In the genomic region with DNA sequence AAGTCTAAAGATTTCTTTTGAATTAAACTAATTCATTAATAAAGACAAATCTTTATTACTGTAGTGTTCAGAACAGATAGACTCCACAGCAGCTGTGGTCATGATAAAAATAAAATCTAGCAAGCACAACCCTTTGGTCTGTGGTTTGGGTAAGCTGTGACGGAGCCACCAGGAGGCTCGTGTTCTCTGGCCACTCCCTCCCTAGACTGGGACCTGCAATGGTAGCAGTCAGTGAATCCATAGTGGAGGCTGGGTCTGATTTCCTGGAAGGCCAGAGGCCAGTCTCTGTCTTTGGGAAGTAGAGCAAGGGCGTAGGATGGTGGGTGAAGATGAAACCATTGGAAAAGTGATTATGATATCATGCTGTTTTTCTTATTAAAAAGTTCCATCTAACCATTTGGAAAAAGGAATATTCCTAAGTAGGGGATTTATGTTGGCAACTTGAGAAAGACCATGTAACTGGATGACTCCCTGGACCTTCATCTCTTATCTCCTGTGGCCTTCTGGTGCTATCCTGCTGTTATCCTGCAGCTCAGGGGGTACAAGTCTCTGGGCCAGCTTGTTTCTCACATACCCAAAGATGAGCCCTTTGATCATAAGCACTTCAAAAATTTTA, we compare ENCODE assay signal across 1 cellular context.
TF ChIP-seq lines count a peak whose summit lies in the region.

No MANE protein-coding gene starts in this region.

TF ChIP-seq in K562, 482 proteins besides CTCF, POLR2A, EP300 and RAD21 (continued from another document and continues in another):
- TF ChIP-seq ZNF592 (IDR thresholded peaks at IDR 0.05) (no peak), NUFIP1 (IDR thresholded peaks at IDR 0.05; ENCODE audit: partially characterized antibody) (no peak), SMARCE1 (IDR thresholded peaks at IDR 0.05) (peak; percentile 89), BCL6 (CRISPR knock-in tag; IDR thresholded peaks at IDR 0.05) (no peak), ZNF589 (CRISPR knock-in tag; IDR thresholded peaks at IDR 0.05; ENCODE audit: low read depth) (no peak), DNMT1 (IDR thresholded peaks at IDR 0.05) (no peak), ZNF232 (CRISPR knock-in tag; IDR thresholded peaks at IDR 0.05) (no peak), ZBED1 (IDR thresholded peaks at IDR 0.05) (no peak), CEBPB (tag; IDR thresholded peaks at IDR 0.05) (0 out of 2 replicates have a peak, but pooled peaks have one; percentile 31)
- TF ChIP-seq, protein P1, sequence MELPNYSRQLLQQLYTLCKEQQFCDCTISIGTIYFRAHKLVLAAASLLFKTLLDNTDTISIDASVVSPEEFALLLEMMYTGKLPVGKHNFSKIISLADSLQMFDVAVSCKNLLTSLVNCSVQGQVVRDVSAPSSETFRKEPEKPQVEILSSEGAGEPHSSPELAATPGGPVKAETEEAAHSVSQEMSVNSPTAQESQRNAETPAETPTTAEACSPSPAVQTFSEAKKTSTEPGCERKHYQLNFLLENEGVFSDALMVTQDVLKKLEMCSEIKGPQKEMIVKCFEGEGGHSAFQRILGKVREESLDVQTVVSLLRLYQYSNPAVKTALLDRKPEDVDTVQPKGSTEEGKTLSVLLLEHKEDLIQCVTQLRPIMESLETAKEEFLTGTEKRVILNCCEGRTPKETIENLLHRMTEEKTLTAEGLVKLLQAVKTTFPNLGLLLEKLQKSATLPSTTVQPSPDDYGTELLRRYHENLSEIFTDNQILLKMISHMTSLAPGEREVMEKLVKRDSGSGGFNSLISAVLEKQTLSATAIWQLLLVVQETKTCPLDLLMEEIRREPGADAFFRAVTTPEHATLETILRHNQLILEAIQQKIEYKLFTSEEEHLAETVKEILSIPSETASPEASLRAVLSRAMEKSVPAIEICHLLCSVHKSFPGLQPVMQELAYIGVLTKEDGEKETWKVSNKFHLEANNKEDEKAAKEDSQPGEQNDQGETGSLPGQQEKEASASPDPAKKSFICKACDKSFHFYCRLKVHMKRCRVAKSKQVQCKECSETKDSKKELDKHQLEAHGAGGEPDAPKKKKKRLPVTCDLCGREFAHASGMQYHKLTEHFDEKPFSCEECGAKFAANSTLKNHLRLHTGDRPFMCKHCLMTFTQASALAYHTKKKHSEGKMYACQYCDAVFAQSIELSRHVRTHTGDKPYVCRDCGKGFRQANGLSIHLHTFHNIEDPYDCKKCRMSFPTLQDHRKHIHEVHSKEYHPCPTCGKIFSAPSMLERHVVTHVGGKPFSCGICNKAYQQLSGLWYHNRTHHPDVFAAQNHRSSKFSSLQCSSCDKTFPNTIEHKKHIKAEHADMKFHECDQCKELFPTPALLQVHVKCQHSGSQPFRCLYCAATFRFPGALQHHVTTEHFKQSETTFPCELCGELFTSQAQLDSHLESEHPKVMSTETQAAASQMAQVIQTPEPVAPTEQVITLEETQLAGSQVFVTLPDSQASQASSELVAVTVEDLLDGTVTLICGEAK (IDR thresholded peaks at IDR 0.05): no peak; the same call in 1 of the 2 replicates
- TF ChIP-seq, protein P1 (CRISPR knock-in tag; IDR thresholded peaks at IDR 0.05): no peak
- TF ChIP-seq, protein P2, sequence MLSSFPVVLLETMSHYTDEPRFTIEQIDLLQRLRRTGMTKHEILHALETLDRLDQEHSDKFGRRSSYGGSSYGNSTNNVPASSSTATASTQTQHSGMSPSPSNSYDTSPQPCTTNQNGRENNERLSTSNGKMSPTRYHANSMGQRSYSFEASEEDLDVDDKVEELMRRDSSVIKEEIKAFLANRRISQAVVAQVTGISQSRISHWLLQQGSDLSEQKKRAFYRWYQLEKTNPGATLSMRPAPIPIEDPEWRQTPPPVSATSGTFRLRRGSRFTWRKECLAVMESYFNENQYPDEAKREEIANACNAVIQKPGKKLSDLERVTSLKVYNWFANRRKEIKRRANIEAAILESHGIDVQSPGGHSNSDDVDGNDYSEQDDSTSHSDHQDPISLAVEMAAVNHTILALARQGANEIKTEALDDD (IDR thresholded peaks at IDR 0.05): peak; percentile 64
- TF ChIP-seq, protein P3, sequence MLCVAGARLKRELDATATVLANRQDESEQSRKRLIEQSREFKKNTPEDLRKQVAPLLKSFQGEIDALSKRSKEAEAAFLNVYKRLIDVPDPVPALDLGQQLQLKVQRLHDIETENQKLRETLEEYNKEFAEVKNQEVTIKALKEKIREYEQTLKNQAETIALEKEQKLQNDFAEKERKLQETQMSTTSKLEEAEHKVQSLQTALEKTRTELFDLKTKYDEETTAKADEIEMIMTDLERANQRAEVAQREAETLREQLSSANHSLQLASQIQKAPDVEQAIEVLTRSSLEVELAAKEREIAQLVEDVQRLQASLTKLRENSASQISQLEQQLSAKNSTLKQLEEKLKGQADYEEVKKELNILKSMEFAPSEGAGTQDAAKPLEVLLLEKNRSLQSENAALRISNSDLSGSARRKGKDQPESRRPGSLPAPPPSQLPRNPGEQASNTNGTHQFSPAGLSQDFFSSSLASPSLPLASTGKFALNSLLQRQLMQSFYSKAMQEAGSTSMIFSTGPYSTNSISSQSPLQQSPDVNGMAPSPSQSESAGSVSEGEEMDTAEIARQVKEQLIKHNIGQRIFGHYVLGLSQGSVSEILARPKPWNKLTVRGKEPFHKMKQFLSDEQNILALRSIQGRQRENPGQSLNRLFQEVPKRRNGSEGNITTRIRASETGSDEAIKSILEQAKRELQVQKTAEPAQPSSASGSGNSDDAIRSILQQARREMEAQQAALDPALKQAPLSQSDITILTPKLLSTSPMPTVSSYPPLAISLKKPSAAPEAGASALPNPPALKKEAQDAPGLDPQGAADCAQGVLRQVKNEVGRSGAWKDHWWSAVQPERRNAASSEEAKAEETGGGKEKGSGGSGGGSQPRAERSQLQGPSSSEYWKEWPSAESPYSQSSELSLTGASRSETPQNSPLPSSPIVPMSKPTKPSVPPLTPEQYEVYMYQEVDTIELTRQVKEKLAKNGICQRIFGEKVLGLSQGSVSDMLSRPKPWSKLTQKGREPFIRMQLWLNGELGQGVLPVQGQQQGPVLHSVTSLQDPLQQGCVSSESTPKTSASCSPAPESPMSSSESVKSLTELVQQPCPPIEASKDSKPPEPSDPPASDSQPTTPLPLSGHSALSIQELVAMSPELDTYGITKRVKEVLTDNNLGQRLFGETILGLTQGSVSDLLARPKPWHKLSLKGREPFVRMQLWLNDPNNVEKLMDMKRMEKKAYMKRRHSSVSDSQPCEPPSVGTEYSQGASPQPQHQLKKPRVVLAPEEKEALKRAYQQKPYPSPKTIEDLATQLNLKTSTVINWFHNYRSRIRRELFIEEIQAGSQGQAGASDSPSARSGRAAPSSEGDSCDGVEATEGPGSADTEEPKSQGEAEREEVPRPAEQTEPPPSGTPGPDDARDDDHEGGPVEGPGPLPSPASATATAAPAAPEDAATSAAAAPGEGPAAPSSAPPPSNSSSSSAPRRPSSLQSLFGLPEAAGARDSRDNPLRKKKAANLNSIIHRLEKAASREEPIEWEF (CRISPR knock-in tag; IDR thresholded peaks at IDR 0.05): no peak
- TF ChIP-seq, protein P4, sequence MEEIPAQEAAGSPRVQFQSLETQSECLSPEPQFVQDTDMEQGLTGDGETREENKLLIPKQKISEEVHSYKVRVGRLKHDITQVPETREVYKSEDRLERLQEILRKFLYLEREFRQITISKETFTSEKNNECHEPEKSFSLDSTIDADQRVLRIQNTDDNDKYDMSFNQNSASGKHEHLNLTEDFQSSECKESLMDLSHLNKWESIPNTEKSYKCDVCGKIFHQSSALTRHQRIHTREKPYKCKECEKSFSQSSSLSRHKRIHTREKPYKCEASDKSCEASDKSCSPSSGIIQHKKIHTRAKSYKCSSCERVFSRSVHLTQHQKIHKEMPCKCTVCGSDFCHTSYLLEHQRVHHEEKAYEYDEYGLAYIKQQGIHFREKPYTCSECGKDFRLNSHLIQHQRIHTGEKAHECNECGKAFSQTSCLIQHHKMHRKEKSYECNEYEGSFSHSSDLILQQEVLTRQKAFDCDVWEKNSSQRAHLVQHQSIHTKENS (CRISPR knock-in tag; IDR thresholded peaks at IDR 0.05): no peak
